Comparison of ENCODE assay signal across 16 cellular contexts in genomic region chr16:74874912-74875311, GRCh38.
A peak's percentile ranks its signal among the peaks of the same experiment; 100 is the strongest.
DNase-seq lines count a peak whose midpoint lies in the region; ATAC-seq and TF ChIP-seq lines count a peak whose summit lies in the region.
"Had no signal": no experiment of that assay in that cellular context is flagged by ENCODE, and none has a peak within 500 bp of the region (broad histone marks: within the 10 kb centered on the region; RNA-seq: fewer than 3 reads in every experiment).

No MANE protein-coding gene starts in this region.

- no peak overlapping the region for H3K4me3 ChIP-seq in heart left ventricle
- no peak overlapping the region for H3K4me3 ChIP-seq in stomach
- H3K4me3 ChIP-seq: adrenal gland had no signal

- WGBS in heart left ventricle, 4 donors, result 66 to 70% (median 67%) methylated on average over 9 to 12 of the region's 12 CpGs
- WGBS in stomach, 5 donors, result 78 to 85% (median 84%) methylated on average over 12 of the region's 12 CpGs

- no peaks in the 10 kb centered on the region for H3K9me3 ChIP-seq in heart left ventricle
- no peaks in the 10 kb centered on the region for H3K9me3 ChIP-seq in stomach
- H3K9me3 ChIP-seq: adrenal gland had no signal

- peak in 4 of 12 donors; percentile 7 to 29 (median 13) for TF ChIP-seq CTCF in heart left ventricle (IDR thresholded peaks at IDR 0.05)
- TF ChIP-seq CTCF in stomach (IDR thresholded peaks at IDR 0.05), result no peak

- H3K4me1 ChIP-seq in heart left ventricle, result peaks cover 0 to 8% (median 0%) of the 10 kb centered on the region in 12 donors
- no peaks in the 10 kb centered on the region for H3K4me1 ChIP-seq in stomach
- H3K4me1 ChIP-seq: adrenal gland had no signal

- no peaks in the 10 kb centered on the region for H3K27me3 ChIP-seq in heart left ventricle
- H3K27me3 ChIP-seq in stomach, result no peaks in the 10 kb centered on the region
- H3K27me3 ChIP-seq: adrenal gland had no signal

- H3K27ac ChIP-seq in heart left ventricle, result peak overlapping the region in 4 of 12 donors; percentile 2 to 49 (median 20)
- peak overlapping the region in 1 of 5 donors; percentile 21 for H3K27ac ChIP-seq in stomach
- H3K27ac ChIP-seq: adrenal gland had no signal

- H3K27ac Mint-ChIP-seq in activated naive CD4-positive, alpha-beta T cell treated with anti-CD3 and anti-CD28 coated beads, Interleukin-2, amount 50 U/mL, for 24 hours, result peak overlapping the region; percentile 48
- H3K27ac Mint-ChIP-seq in T-cell, result peak overlapping the region; percentile 48 to 76
- H3K27ac Mint-ChIP-seq: naive B cell had no signal

- TF ChIP-seq POLR2A in heart left ventricle (IDR thresholded peaks at IDR 0.05) (no peak), stomach (IDR thresholded peaks at IDR 0.05) (no peak)

- peaks cover 20% of the 10 kb centered on the region for H3K36me3 Mint-ChIP-seq in activated naive CD4-positive, alpha-beta T cell treated with anti-CD3 and anti-CD28 coated beads, Interleukin-2, amount 50 U/mL, for 24 hours
- H3K36me3 Mint-ChIP-seq in T-cell, result peaks cover 43% of the 10 kb centered on the region

- POLR2A ChIA-PET in T-cell (lab: Charles Lee), result no interaction called here

- no peaks in the 10 kb centered on the region for H3K27me3 Mint-ChIP-seq in activated naive CD4-positive, alpha-beta T cell treated with anti-CD3 and anti-CD28 coated beads, Interleukin-2, amount 50 U/mL, for 24 hours
- no peaks in the 10 kb centered on the region for H3K27me3 Mint-ChIP-seq in T-cell
- H3K27me3 Mint-ChIP-seq: naive B cell had no signal

- no peak for ATAC-seq in T-cell (replicated peaks in 1 of 4)
- peak; percentile 45 to 87 (median 84) for ATAC-seq in heart left ventricle
- no peak for ATAC-seq in HG03097 (IDR thresholded peaks at IDR 0.05; ENCODE audit: low FRiP score, unreplicated experiment)

- H3K36me3 ChIP-seq in heart left ventricle, result peaks cover 0 to 78% (median 32%) of the 10 kb centered on the region in 9 donors
- H3K36me3 ChIP-seq in stomach, result peaks cover 0 to 81% (median 65%) of the 10 kb centered on the region in 4 donors

- TF ChIP-seq EP300 in stomach (IDR thresholded peaks at IDR 0.05), result no peak

- H3K9me3 Mint-ChIP-seq in activated naive CD4-positive, alpha-beta T cell treated with anti-CD3 and anti-CD28 coated beads, Interleukin-2, amount 50 U/mL, for 24 hours, result no peaks in the 10 kb centered on the region
- no peaks in the 10 kb centered on the region for H3K9me3 Mint-ChIP-seq in T-cell
- H3K9me3 Mint-ChIP-seq: naive B cell had no signal

- intact Hi-C loops in heart left ventricle (cut with DNase I), result loop anchor here in 5 of 10 donors (5.0 to 10.0 kb wide), 2 partner anchors 237 to 240 kb away; partner anchors contain the start of gene LDHD (in 4 of the 5)
- intact Hi-C loops in stomach (cut with DNase I; ENCODE audit: low total_unique reads), result no loop called here

- CTCF ChIA-PET in T-cell (lab: Charles Lee), result no interaction called here

- DNase-seq in activated naive CD4-positive, alpha-beta T cell treated with anti-CD3 and anti-CD28 coated beads, Interleukin-2, amount 50 U/mL, for 16 hours, result no peak
- no peak for DNase-seq in T-cell
- DNase-seq in heart left ventricle, result peak in 3 of 5 donors; percentile 26 to 48 (median 37)
- peak; percentile 28 for DNase-seq in stomach
- DNase-seq in NCI-H748 treated with DMSO at 0.1 percent for 48 hours (lab: John Stamatoyannopoulos, UW), result no peak
- DNase-seq in cerebellar cortex (ENCODE audit: low spot score), result no peak
- DNase-seq: adrenal gland; cerebellar nuclear complex; foreskin melanocyte; Karpas-422; naive B cell; NCI-H1436; NCI-H2227 treated with DMSO at 0.1 percent for 48 hours; stimulated activated CD4-positive, alpha-beta T cell treated with anti-CD3 and anti-CD28 coated beads, Interleukin-15, amount 100 ng/mL, for 24 hours had no signal

- H3K4me1 Mint-ChIP-seq in activated naive CD4-positive, alpha-beta T cell treated with anti-CD3 and anti-CD28 coated beads, Interleukin-2, amount 50 U/mL, for 24 hours, result peaks cover 16% of the 10 kb centered on the region
- H3K4me1 Mint-ChIP-seq in T-cell, result peaks cover 0 to 10% (median 9%) of the 10 kb centered on the region in 3 donors

- no peak overlapping the region for H3K4me3 Mint-ChIP-seq in activated naive CD4-positive, alpha-beta T cell treated with anti-CD3 and anti-CD28 coated beads, Interleukin-2, amount 50 U/mL, for 24 hours
- H3K4me3 Mint-ChIP-seq in T-cell, result no peak overlapping the region
- H3K4me3 Mint-ChIP-seq: naive B cell had no signal

Comparison
In these comparisons a context has a peak if more than half of its experiments do, and no peak if none do; other contexts are left out.
1. DNase-seq: peak in heart left ventricle (3 of 5) and stomach (single experiment); none in activated naive CD4-positive, alpha-beta T cell treated with anti-CD3 and anti-CD28 coated beads, Interleukin-2, amount 50 U/mL, for 16 hours (single experiment), T-cell (0 of 34), NCI-H748 treated with DMSO at 0.1 percent for 48 hours (single experiment) and cerebellar cortex (single experiment).
2. ATAC-seq: peak in heart left ventricle (4 of 4); none in T-cell (0 of 4) and HG03097 (single experiment).